Comparison of ENCODE assay signal across 26 cellular contexts in the genomic region with DNA sequence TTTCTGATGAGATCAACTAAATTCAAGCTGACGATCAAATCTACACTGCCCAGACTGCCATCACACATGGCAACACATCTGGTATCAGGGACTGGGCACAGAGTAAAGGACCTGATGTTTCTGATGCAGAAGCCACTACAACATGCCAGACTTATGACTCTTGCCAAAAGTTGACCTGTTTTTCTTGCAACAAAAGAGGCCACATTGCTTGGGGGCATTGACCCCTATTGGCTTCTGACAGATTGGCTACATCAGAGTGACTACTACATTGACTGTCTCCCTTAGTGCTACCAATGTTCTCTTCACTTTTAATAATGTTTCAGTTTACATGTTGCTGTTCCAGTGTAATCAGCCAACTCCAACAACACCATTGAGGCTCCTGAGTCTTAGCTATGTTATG.
"Had no signal": no experiment of that assay in that cellular context is flagged by ENCODE, and none has a peak within 500 bp of the region (broad histone marks: within the 10 kb centered on the region; RNA-seq: fewer than 3 reads in every experiment).

No MANE protein-coding gene starts in this region.

- H3K36me3 ChIP-seq: colonic mucosa, esophagus squamous epithelium, gastrocnemius medialis, heart right ventricle, left lung, lower lobe of right lung had no signal

- ATAC-seq: effector memory CD8-positive, alpha-beta T cell; esophagus mucosa; gastrocnemius medialis; heart right ventricle; left cardiac atrium; left lung; left ventricle myocardium superior; lower lobe of right lung; mucosa of descending colon had no signal

- H3K4me3 ChIP-seq: colonic mucosa, esophagus squamous epithelium, gastrocnemius medialis, heart right ventricle, left lung, lower lobe of right lung, mucosa of descending colon had no signal

- FAIRE-seq: endometrium, islet of Langerhans, keratinocyte had no signal

- H3K4me1 ChIP-seq: colonic mucosa, esophagus squamous epithelium, gastrocnemius medialis, heart right ventricle, left lung, lower lobe of right lung had no signal

- H3K27me3 ChIP-seq: colonic mucosa, esophagus squamous epithelium, gastrocnemius medialis, left lung had no signal

- H3K27ac ChIP-seq: colonic mucosa, epithelial cell of prostate, esophagus squamous epithelium, gastrocnemius medialis, heart right ventricle, left lung, lower lobe of right lung had no signal

- H3K9me3 ChIP-seq: colonic mucosa, esophagus squamous epithelium, gastrocnemius medialis, heart right ventricle, left lung, lower lobe of right lung, mucosa of descending colon had no signal

- DNase-seq: colonic mucosa; cortex of kidney; effector CD8-positive, alpha-beta T cell; effector memory CD8-positive, alpha-beta T cell; endodermal cell; erythroblast; esophagus squamous epithelium; foreskin fibroblast; foreskin melanocyte; gastrocnemius medialis; glutamatergic neuron; head of caudate nucleus; heart right ventricle; hippocampal formation; left cardiac atrium; left lung; left ventricle myocardium superior; lower lobe of right lung; mesenchymal stem cell; mucosa of descending colon; naive B cell had no signal
